Comparison of ENCODE assay signal across 8 cellular contexts in the genomic region with DNA sequence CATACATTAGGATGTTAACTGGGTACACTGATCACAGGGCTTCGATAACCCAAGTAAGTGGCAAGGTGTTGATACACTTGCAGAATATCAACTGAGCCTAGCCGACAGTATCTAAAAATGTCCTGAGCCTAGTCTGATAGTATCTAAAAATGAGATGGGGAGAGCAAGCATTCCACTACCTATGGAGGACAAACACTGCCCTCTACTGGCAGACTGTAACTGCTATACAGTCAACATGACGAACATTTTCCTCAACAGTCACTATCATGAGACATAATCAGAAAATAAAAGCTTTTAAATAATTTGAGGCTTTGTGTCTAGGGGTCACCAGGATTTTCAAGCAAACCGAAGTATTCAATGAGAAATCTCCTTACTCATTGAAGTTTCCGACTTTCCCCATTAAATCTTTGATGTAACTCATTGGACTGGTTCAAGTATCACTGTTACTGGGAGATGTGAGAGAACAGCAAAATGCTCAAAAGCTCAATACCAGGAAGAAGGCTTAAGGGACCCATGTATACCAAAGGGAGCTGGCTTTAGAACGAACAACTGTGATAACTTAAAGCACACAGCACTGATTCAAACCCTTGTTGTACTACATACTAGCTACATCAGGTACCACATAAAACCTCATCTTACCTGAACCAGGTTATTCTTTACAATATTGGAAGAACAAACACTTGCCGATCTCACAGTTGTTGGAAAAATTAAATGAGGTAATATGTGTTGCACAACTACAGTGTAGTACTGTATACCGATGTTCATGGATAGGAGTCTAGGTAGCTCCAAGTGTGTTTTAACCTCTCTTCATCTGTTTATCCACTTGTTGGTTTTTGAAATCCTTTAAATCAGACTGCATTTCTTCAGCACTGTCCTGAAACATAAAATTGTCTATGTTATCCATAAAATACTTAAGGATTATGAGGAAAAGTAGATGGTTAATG. TPM values are rescaled to one million over a fixed set of nuclear protein-coding genes. Genes with fewer than 3 reads are reported as not detected.
A peak's percentile ranks its signal among the peaks of the same experiment; 100 is the strongest.
DNase-seq lines count a peak whose midpoint lies in the region; ATAC-seq and TF ChIP-seq lines count a peak whose summit lies in the region.

No MANE protein-coding gene starts in this region.

- ATAC-seq in GM18511 (IDR thresholded peaks at IDR 0.05; ENCODE audit: unreplicated experiment) = no peak

- peaks cover 1% of the 10 kb centered on the region for H3K36me3 Mint-ChIP-seq in activated naive CD4-positive, alpha-beta T cell treated with anti-CD3 and anti-CD28 coated beads, Interleukin-2, amount 50 U/mL, for 24 hours
- no peaks in the 10 kb centered on the region for H3K36me3 Mint-ChIP-seq in glutamatergic neuron (ENCODE audit: unreplicated experiment)

- H3K27ac Mint-ChIP-seq in activated naive CD4-positive, alpha-beta T cell treated with anti-CD3 and anti-CD28 coated beads, Interleukin-2, amount 50 U/mL, for 24 hours = peak overlapping the region; percentile 90
- H3K27ac Mint-ChIP-seq in glutamatergic neuron (ENCODE audit: unreplicated experiment) = no peak overlapping the region

- H3K27me3 Mint-ChIP-seq in activated naive CD4-positive, alpha-beta T cell treated with anti-CD3 and anti-CD28 coated beads, Interleukin-2, amount 50 U/mL, for 24 hours = no peaks in the 10 kb centered on the region
- no peaks in the 10 kb centered on the region for H3K27me3 Mint-ChIP-seq in glutamatergic neuron (ENCODE audit: unreplicated experiment)

- TF ChIP-seq CTCF in glutamatergic neuron (IDR thresholded peaks at IDR 0.05; ENCODE audit: partially characterized antibody, unreplicated experiment) = peak; percentile 85

- peak; percentile 63 for DNase-seq in activated gamma-delta T cell treated with Interleukin-2 at 50 U/mL for 16 hours
- DNase-seq in activated gamma-delta T cell (lab: John Stamatoyannopoulos, UW) = no peak
- peak; percentile 57 for DNase-seq in LoVo (ENCODE audit: low spot score)
- peak; percentile 60 for DNase-seq in RPMI7951 (ENCODE audit: low read depth)
- DNase-seq in glutamatergic neuron = peak; percentile 36
- peak; percentile 93 for DNase-seq in pons (ENCODE audit: low spot score)

- H3K4me1 Mint-ChIP-seq in activated naive CD4-positive, alpha-beta T cell treated with anti-CD3 and anti-CD28 coated beads, Interleukin-2, amount 50 U/mL, for 24 hours = peaks cover 42% of the 10 kb centered on the region
- H3K4me1 Mint-ChIP-seq in glutamatergic neuron (ENCODE audit: low read depth, unreplicated experiment) = peaks cover 5% of the 10 kb centered on the region

- no peaks in the 10 kb centered on the region for H3K9me3 Mint-ChIP-seq in activated naive CD4-positive, alpha-beta T cell treated with anti-CD3 and anti-CD28 coated beads, Interleukin-2, amount 50 U/mL, for 24 hours
- H3K9me3 Mint-ChIP-seq in glutamatergic neuron (ENCODE audit: unreplicated experiment) = no peaks in the 10 kb centered on the region

- H3K4me3 Mint-ChIP-seq in activated naive CD4-positive, alpha-beta T cell treated with anti-CD3 and anti-CD28 coated beads, Interleukin-2, amount 50 U/mL, for 24 hours = no peak overlapping the region
- no peak overlapping the region for H3K4me3 Mint-ChIP-seq in glutamatergic neuron (ENCODE audit: unreplicated experiment)

RNA-seq across cellular contexts. Expression of a gene that starts 31.1 kb away (rescaled TPM):
- total RNA-seq in RPMI7951 (2014; rRNA removed; shearing (Covaris generic)) = 4.4 and 4.7 TPM in 2 replicates
- total RNA-seq in glutamatergic neuron (ENCODE audit: unreplicated experiment) = 3.7 TPM

RNA-seq across cellular contexts. Expression of a gene that starts 38.6 kb away (rescaled TPM):
- 154 and 176 TPM in 2 replicates for total RNA-seq in RPMI7951 (2014; rRNA removed; shearing (Covaris generic))
- total RNA-seq in glutamatergic neuron (ENCODE audit: unreplicated experiment) = 124 TPM
